ENCODE assay signal across 21 cellular contexts in genomic region chr14:102924632-102925588, GRCh38. TPM values are rescaled to one million over a fixed set of nuclear protein-coding genes. Genes with fewer than 3 reads are reported as not detected.
DNase-seq lines count a peak whose midpoint lies in the region; ATAC-seq and TF ChIP-seq lines count a peak whose summit lies in the region.
"Had no signal": no experiment of that assay in that cellular context is flagged by ENCODE, and none has a peak within 500 bp of the region (broad histone marks: within the 10 kb centered on the region; RNA-seq: fewer than 3 reads in every experiment).

No MANE protein-coding gene starts in this region.

- no peaks in the 10 kb centered on the region for H3K36me3 Mint-ChIP-seq in type B pancreatic cell

- ATAC-seq in Right ventricle myocardium superior (ENCODE audit: poor library complexity) (no peak), left ventricle myocardium superior (no peak), PC-3 (no peak), GM19324 (IDR thresholded peaks at IDR 0.05; ENCODE audit: low FRiP score, unreplicated experiment) (no peak), GM19328 (IDR thresholded peaks at IDR 0.05; ENCODE audit: unreplicated experiment) (no peak)
- ATAC-seq: stimulated activated naive CD8-positive, alpha-beta T cell treated with anti-CD3 and anti-CD28 coated beads, Interleukin-15, Interleukin-2, amounts not matched to agents 100 U/mL and 50 U/mL, for 24 hours had no signal

- H3K9me2 ChIP-seq in PC-3 (replicated peaks; ENCODE audit: low read length) (no peaks in the 10 kb centered on the region), hepatocyte (replicated peaks; ENCODE audit: insufficient read depth) (no peaks in the 10 kb centered on the region)

- H3K79me2 ChIP-seq in PC-3 (ENCODE audit: low read length): no peaks in the 10 kb centered on the region
- H3K79me2 ChIP-seq in hepatocyte: peaks cover 9% of the 10 kb centered on the region

- H3K27ac ChIP-seq in PC-3 (ENCODE audit: low read length): no peak overlapping the region
- no peak overlapping the region for H3K27ac ChIP-seq in hepatocyte
- H3K27ac ChIP-seq: ovary, PC-9, tibial nerve had no signal

- POLR2A ChIA-PET in PC-3 (lab: Charles Lee; ENCODE audit: unreplicated experiment): no interaction called here

- H3K27me3 Mint-ChIP-seq in type B pancreatic cell: peaks cover 18% of the 10 kb centered on the region

- H3K9me3 Mint-ChIP-seq in type B pancreatic cell: no peaks in the 10 kb centered on the region

- H3F3A ChIP-seq in PC-3 (ENCODE audit: low read length, unreplicated experiment): no peaks in the 10 kb centered on the region

- no peaks in the 10 kb centered on the region for H3K4me1 Mint-ChIP-seq in type B pancreatic cell (ENCODE audit: unreplicated experiment)

- no peak overlapping the region for H3K4me3 ChIP-seq in PC-3 (ENCODE audit: low read length)
- H3K4me3 ChIP-seq in hepatocyte: no peak overlapping the region
- H3K4me3 ChIP-seq: ovary, PC-9, tibial nerve had no signal

- DNase-seq in Right ventricle myocardium superior: peak; percentile 13
- DNase-seq in left ventricle myocardium superior: no peak
- no peak for DNase-seq in PC-3
- no peak for DNase-seq in hepatocyte (ENCODE audit: low spot score)
- DNase-seq in type B pancreatic cell (ENCODE audit: extremely low spot score, unreplicated experiment): no peak
- DNase-seq in NCI-H1105 (lab: John Stamatoyannopoulos, UW): no peak
- DNase-seq: ACHN; activated CD4-positive, alpha-beta T cell treated with anti-CD3 and anti-CD28 coated beads for 4 hours; activated gamma-delta T cell treated with Interleukin-2 at 50 U/mL for 16 hours; amygdala; HCEC 1CT; Kasumi-1; NCI-H2171 treated with DMSO at 0.1 percent for 48 hours; NCI-H748 treated with DMSO at 0.1 percent for 48 hours; ovary; PC-9; stimulated activated naive CD8-positive, alpha-beta T cell treated with anti-CD3 and anti-CD28 coated beads, Interleukin-15, Interleukin-2, amounts not matched to agents 100 U/mL and 50 U/mL, for 24 hours had no signal

- H4K20me1 ChIP-seq in PC-3 (ENCODE audit: low read length) (no peaks in the 10 kb centered on the region), hepatocyte (ENCODE audit: insufficient read depth, poor library complexity, severe bottlenecking) (peaks cover 8% of the 10 kb centered on the region)

- H3K4me2 ChIP-seq in PC-3 (ENCODE audit: low read length) (no peak overlapping the region), hepatocyte (peak overlapping the region; percentile 91)
- H3K4me2 ChIP-seq: PC-9 had no signal

- CTCF ChIA-PET in PC-3 (lab: Charles Lee): no interaction called here

- H3K36me3 ChIP-seq in PC-3 (ENCODE audit: low read depth, low read length) (no peaks in the 10 kb centered on the region), hepatocyte (replicated peaks; ENCODE audit: insufficient read depth, low read depth) (no peaks in the 10 kb centered on the region)
- H3K36me3 ChIP-seq: ovary, tibial nerve had no signal

- H3K9ac ChIP-seq in PC-3 (ENCODE audit: low read length): no peak overlapping the region

- H3K27me3 ChIP-seq in PC-3 (ENCODE audit: low read length) (peaks cover 5% of the 10 kb centered on the region), hepatocyte (peaks cover 41% of the 10 kb centered on the region)
- H3K27me3 ChIP-seq: ovary had no signal

- no peak overlapping the region for H3K27ac Mint-ChIP-seq in type B pancreatic cell

- no TSS peak for BruUV-seq in PC-3 (replicated peaks; lab: Mats Ljungman, UMichigan)

- 92% methylated on average over 25 of the region's 25 CpGs for WGBS in hepatocyte (ENCODE audit: low lambda C conversion rate, missing lambda C conversion rate)

- intact Hi-C loops in Right ventricle myocardium superior (cut with DNase I) (loop anchor here (5.0 kb wide), 2 partner anchors 148 to 233 kb away; partner anchors contain the start of gene TRAF3), left ventricle myocardium superior (cut with micrococcal nuclease) (no loop called here), PC-3 (cut with micrococcal nuclease) (no loop called here)

- no peaks in the 10 kb centered on the region for H3K4me1 ChIP-seq in PC-3 (ENCODE audit: insufficient read depth, low read length)
- H3K4me1 ChIP-seq in hepatocyte (ENCODE audit: insufficient read depth): peaks cover 31% of the 10 kb centered on the region

- TF ChIP-seq CTCF in PC-3 (conservative IDR thresholded peaks at IDR 0.05; ENCODE audit: low read depth, low read length) (0 out of 2 replicates have a peak, but pooled peaks have one; percentile 9), hepatocyte (IDR thresholded peaks at IDR 0.05; ENCODE audit: poor library complexity) (peak; percentile 17), type B pancreatic cell (conservative IDR thresholded peaks at IDR 0.05) (peak; percentile 49)

- H2AFZ ChIP-seq in PC-3 (ENCODE audit: low read length) (no peak overlapping the region), hepatocyte (no peak overlapping the region)
- H2AFZ ChIP-seq: PC-9 had no signal

- H3K4me3 Mint-ChIP-seq in type B pancreatic cell: no peak overlapping the region

- 0 out of 2 replicates have a peak, but pooled peaks cover 5% of the 10 kb centered on the region for H3K9me3 ChIP-seq in PC-3 (ENCODE audit: low read length)
- H3K9me3 ChIP-seq in hepatocyte (ENCODE audit: low read depth): no peaks in the 10 kb centered on the region
- H3K9me3 ChIP-seq: ovary, tibial nerve had no signal

RNA-seq across cellular contexts. Expression of gene AMN, which starts 2.4 kb away (rescaled TPM):
- total RNA-seq in Right ventricle myocardium superior (not detected), left ventricle myocardium superior (not detected), PC-3 (2014; rRNA removed) (0.17 TPM in 1 of 2 replicates, not detected in the other), hepatocyte (157 and 169 TPM in 2 replicates), type B pancreatic cell (ENCODE audit: low replicate concordance) (18.3 and 51.7 TPM in 2 replicates)
- 217 and 247 TPM in 2 replicates for polyA plus RNA-seq in hepatocyte
- total RNA-seq: SK-MEL-5 had no signal

Comparison
In these comparisons a context has a peak if more than half of its experiments do, and no peak if none do; other contexts are left out.
1. RNA of gene AMN, which starts 2.4 kb away (total RNA-seq): 157 to 169 TPM in hepatocyte and 18.3 to 51.7 TPM in type B pancreatic cell; not detected in Right ventricle myocardium superior (single experiment), not detected in left ventricle myocardium superior (single experiment) and 0.17 TPM in PC-3; every median in the first group is over 10 times any median in the second.
2. Peak in every context shown above with its lines, with median percentiles within 50 percentile points of each other: CTCF ChIP-seq.